ENCODE assay signal across 18 cellular contexts in the genomic region with DNA sequence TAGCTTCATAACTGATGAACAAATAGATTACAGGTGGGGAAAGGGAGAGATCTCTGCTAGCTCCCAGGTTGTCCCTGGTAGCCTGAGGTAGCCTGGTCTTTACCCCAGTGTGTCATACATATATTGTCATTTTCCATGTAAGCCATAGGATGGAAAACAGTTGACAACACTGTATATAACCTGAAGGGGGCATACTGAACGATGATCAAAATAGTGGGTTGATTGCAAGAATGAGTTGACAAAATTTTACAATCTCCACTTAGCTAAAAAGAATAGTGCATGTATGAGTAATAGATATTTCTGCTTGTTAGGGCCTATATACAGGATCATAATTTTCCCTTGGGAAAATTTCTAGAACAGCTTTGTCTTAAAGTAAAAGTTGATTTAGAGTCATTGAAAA.
DNase-seq lines count a peak whose midpoint lies in the region; ATAC-seq and TF ChIP-seq lines count a peak whose summit lies in the region.
"Had no signal": no experiment of that assay in that cellular context is flagged by ENCODE, and none has a peak within 500 bp of the region (broad histone marks: within the 10 kb centered on the region; RNA-seq: fewer than 3 reads in every experiment).

No MANE protein-coding gene starts in this region.

- no peak for ATAC-seq in GM23338
- no peak for ATAC-seq in HG02588 (IDR thresholded peaks at IDR 0.05; ENCODE audit: unreplicated experiment)
- ATAC-seq in stimulated activated memory B cell treated with anti-CD40 and anti-IgM and Interleukin-4, amounts not matched to agents 10 μg/mL and 1 μg/mL and 100 μg/mL, for 72 hours = no peak
- ATAC-seq in HG03432 (IDR thresholded peaks at IDR 0.05; ENCODE audit: unreplicated experiment) = no peak
- ATAC-seq: left lung had no signal

- H3K4me3 Mint-ChIP-seq in GM23338 (no peak overlapping the region), endothelial cell (ENCODE audit: unreplicated experiment) (no peak overlapping the region)
- no peak overlapping the region for H3K4me3 Mint-ChIP-seq in stimulated activated memory B cell treated with anti-CD40 and anti-IgM and Interleukin-4, amounts not matched to agents 10 μg/mL and 1 μg/mL and 100 μg/mL, for 72 hours
- H3K4me3 Mint-ChIP-seq: activated B cell treated with CpG ODN at 0.5 μM for 24 hours; activated naive CD8-positive, alpha-beta T cell; central memory CD8-positive, alpha-beta T cell; nephron had no signal

- DNase-seq in ACHN (peak; percentile 3), GM23338 (ENCODE audit: low spot score) (peak; percentile 11), NCI-H460 (ENCODE audit: extremely low read depth, low read depth) (peak; percentile 5), endothelial cell (ENCODE audit: low spot score) (no peak), NCI-H1092 treated with DMSO at 0.1 percent for 48 hours (lab: John Stamatoyannopoulos, UW) (no peak)
- DNase-seq: activated B cell treated with CpG ODN at 0.5 μM for 24 hours; activated CD8-positive, alpha-beta memory T cell treated with anti-CD3 and anti-CD28 coated beads, Interleukin-2, amount 50 U/mL, for 4 hours; EL; left lung; NCI-H187 treated with DMSO at 0.1 percent for 48 hours; stimulated activated CD4-positive, alpha-beta T cell treated with anti-CD3 and anti-CD28 coated beads, Interleukin-2, amount 100 ng/mL, for 48 hours; upper lobe of left lung had no signal

- H3K36me3 ChIP-seq in GM23338 (ENCODE audit: insufficient read depth) = no peaks in the 10 kb centered on the region
- H3K36me3 ChIP-seq: left lung, upper lobe of left lung had no signal

- H3K9me3 Mint-ChIP-seq in GM23338 (no peaks in the 10 kb centered on the region), endothelial cell (ENCODE audit: unreplicated experiment) (no peaks in the 10 kb centered on the region)
- H3K9me3 Mint-ChIP-seq in stimulated activated memory B cell treated with anti-CD40 and anti-IgM and Interleukin-4, amounts not matched to agents 10 μg/mL and 1 μg/mL and 100 μg/mL, for 72 hours = peaks cover 2% of the 10 kb centered on the region

- H3K79me2 ChIP-seq in GM23338 (replicated peaks; ENCODE audit: insufficient read depth) = no peaks in the 10 kb centered on the region

- no peak overlapping the region for H2AFZ ChIP-seq in GM23338

- no peaks in the 10 kb centered on the region for H3K27me3 ChIP-seq in GM23338 (ENCODE audit: insufficient read depth)
- H3K27me3 ChIP-seq: left lung, upper lobe of left lung had no signal

- H3K4me1 Mint-ChIP-seq in GM23338 (peaks cover 8% of the 10 kb centered on the region), endothelial cell (ENCODE audit: unreplicated experiment) (peaks cover 3% of the 10 kb centered on the region)
- no peaks in the 10 kb centered on the region for H3K4me1 Mint-ChIP-seq in stimulated activated memory B cell treated with anti-CD40 and anti-IgM and Interleukin-4, amounts not matched to agents 10 μg/mL and 1 μg/mL and 100 μg/mL, for 72 hours
- H3K4me1 Mint-ChIP-seq: activated B cell treated with CpG ODN at 0.5 μM for 24 hours; central memory CD8-positive, alpha-beta T cell; nephron had no signal

- 0 out of 2 replicates have a peak, but pooled peaks cover 6% of the 10 kb centered on the region for H3K4me1 ChIP-seq in GM23338 (ENCODE audit: insufficient read depth)
- H3K4me1 ChIP-seq: left lung, upper lobe of left lung had no signal

- in situ Hi-C loops in ACHN (cut with HindIII; ENCODE audit: low pct_ligation_motif_present, low pct_unique_long_range_greater_than_20kb, low sequenced_read_pairs) = no loop called here

- H3F3A ChIP-seq in GM23338 (replicated peaks; ENCODE audit: low read depth) = no peaks in the 10 kb centered on the region

- H4K20me1 ChIP-seq in GM23338 (replicated peaks; ENCODE audit: insufficient read depth) = no peaks in the 10 kb centered on the region

- no peak overlapping the region for H3K27ac ChIP-seq in GM23338 (ENCODE audit: low read depth)
- H3K27ac ChIP-seq: left lung, upper lobe of left lung had no signal

- no peaks in the 10 kb centered on the region for H3K9me2 ChIP-seq in GM23338 (ENCODE audit: insufficient read depth)

- H3K27me3 Mint-ChIP-seq in GM23338 (ENCODE audit: insufficient read depth, low read depth, poor library complexity) = peaks cover 2% of the 10 kb centered on the region
- no peaks in the 10 kb centered on the region for H3K27me3 Mint-ChIP-seq in endothelial cell (ENCODE audit: unreplicated experiment)
- no peaks in the 10 kb centered on the region for H3K27me3 Mint-ChIP-seq in stimulated activated memory B cell treated with anti-CD40 and anti-IgM and Interleukin-4, amounts not matched to agents 10 μg/mL and 1 μg/mL and 100 μg/mL, for 72 hours
- H3K27me3 Mint-ChIP-seq: activated naive CD8-positive, alpha-beta T cell; central memory CD8-positive, alpha-beta T cell had no signal

- H3K36me3 Mint-ChIP-seq in GM23338 (ENCODE audit: low read depth) (no peaks in the 10 kb centered on the region), endothelial cell (ENCODE audit: low read depth, unreplicated experiment) (no peaks in the 10 kb centered on the region)
- H3K36me3 Mint-ChIP-seq in stimulated activated memory B cell treated with anti-CD40 and anti-IgM and Interleukin-4, amounts not matched to agents 10 μg/mL and 1 μg/mL and 100 μg/mL, for 72 hours = no peaks in the 10 kb centered on the region
- H3K36me3 Mint-ChIP-seq: activated naive CD8-positive, alpha-beta T cell had no signal

- H3K27ac Mint-ChIP-seq in GM23338 = peak overlapping the region; percentile 86; the same call in 1 of the 2 replicates
- no peak overlapping the region for H3K27ac Mint-ChIP-seq in endothelial cell (ENCODE audit: unreplicated experiment)
- no peak overlapping the region for H3K27ac Mint-ChIP-seq in stimulated activated memory B cell treated with anti-CD40 and anti-IgM and Interleukin-4, amounts not matched to agents 10 μg/mL and 1 μg/mL and 100 μg/mL, for 72 hours
- H3K27ac Mint-ChIP-seq: activated B cell treated with CpG ODN at 0.5 μM for 24 hours; activated naive CD8-positive, alpha-beta T cell; nephron had no signal

- H3K4me3 ChIP-seq in GM23338 = no peak overlapping the region
- H3K4me3 ChIP-seq: left lung, upper lobe of left lung had no signal

- no peak overlapping the region for H3K4me2 ChIP-seq in GM23338

- TF ChIP-seq CTCF in GM23338 (conservative IDR thresholded peaks at IDR 0.05; ENCODE audit: low read depth in 2 of 2) (peak; percentile 41 to 54), endothelial cell (IDR thresholded peaks at IDR 0.05; ENCODE audit: unreplicated experiment) (peak; percentile 49)

TF ChIP-seq in GM23338, 12 proteins besides CTCF, POLR2A, EP300 and RAD21 (continues in another document):
- TF ChIP-seq ZNF331 (CRISPR knock-in tag; IDR thresholded peaks at IDR 0.05; ENCODE audit: low read depth) = no peak
- no peak for TF ChIP-seq JUNB (IDR thresholded peaks at IDR 0.05; ENCODE audit: unreplicated experiment)
- no peak for TF ChIP-seq POLR2AphosphoS5 (IDR thresholded peaks at IDR 0.05; ENCODE audit: low read depth)

Comparison
In these comparisons a context has a peak if more than half of its experiments do, and no peak if none do; other contexts are left out.
1. DNase-seq: peak in ACHN (single experiment), GM23338 (single experiment) and NCI-H460 (single experiment); none in endothelial cell (single experiment) and NCI-H1092 treated with DMSO at 0.1 percent for 48 hours (single experiment).